In the genomic region with DNA sequence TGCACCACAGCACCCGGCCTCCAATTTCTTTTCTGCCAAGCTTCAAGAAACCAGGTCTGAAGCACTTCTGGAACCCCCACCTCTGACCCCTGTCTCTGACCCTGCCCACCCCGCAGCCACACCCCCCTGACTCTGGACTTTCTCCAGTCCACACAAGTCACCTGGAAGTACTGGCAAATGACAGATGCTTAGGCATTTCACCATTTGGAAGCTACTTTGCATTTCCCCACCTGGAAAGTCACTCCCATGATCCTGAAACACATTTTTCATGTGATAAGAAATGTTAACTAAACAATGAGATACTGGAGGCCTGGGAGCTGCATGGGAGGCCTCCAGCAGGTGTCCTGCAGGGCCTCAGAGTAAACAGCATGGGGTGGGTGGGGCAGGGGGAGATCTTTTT, we compare ENCODE assay signal across 22 cellular contexts.
"Had no signal": no experiment of that assay in that cellular context is flagged by ENCODE, and none has a peak within 500 bp of the region (broad histone marks: within the 10 kb centered on the region; RNA-seq: fewer than 3 reads in every experiment).

No MANE protein-coding gene starts in this region.

- H3K27me3 ChIP-seq: Peyer's patch, SJSA1 had no signal

- H3K4me1 ChIP-seq: Peyer's patch, SJSA1 had no signal

- DNase-seq: KBM-7; MV-4-11; NCI-H1048; NCI-H1105 treated with DMSO at 0.1 percent for 48 hours; NCI-H1417 treated with DMSO at 0.1 percent for 48 hours; NCI-H1694 treated with DMSO at 0.1 percent for 48 hours; NCI-H1930; NCI-H2081; NCI-H2107; NCI-H2227 treated with DMSO at 0.1 percent for 48 hours; NCI-H446 treated with DMSO at 0.1 percent for 48 hours; NCI-H510A treated with DMSO at 0.1 percent for 48 hours; NCI-H69; NCI-H774; NK-92 treated with Interleukin-12 subunit alpha and Interleukin-12 subunit beta, amount 100 ng/mL, for 24 hours; OCI-M1; PC-9; Peyer's patch; Right ventricle myocardium superior; SIG-M5 had no signal

- H3K4me3 ChIP-seq: PC-9, Peyer's patch, SJSA1, SK-N-MC had no signal

- H3K27ac ChIP-seq: PC-9, Peyer's patch, SJSA1, SK-N-MC had no signal
